In genomic region chr13:63463782-63464610, GRCh38 we compare ENCODE assay signal across 15 cellular contexts.
DNase-seq lines count a peak whose midpoint lies in the region; ATAC-seq and TF ChIP-seq lines count a peak whose summit lies in the region.
"Had no signal": no experiment of that assay in that cellular context is flagged by ENCODE, and none has a peak within 500 bp of the region (broad histone marks: within the 10 kb centered on the region; RNA-seq: fewer than 3 reads in every experiment).

No MANE protein-coding gene starts in this region.

- CTCF ChIA-PET in MCF 10A (lab: Yijun Ruan, JAX) = no interaction called here

- ATAC-seq in HG02870 (IDR thresholded peaks at IDR 0.05; ENCODE audit: unreplicated experiment) = peak; percentile 90
- peak; percentile 81 for ATAC-seq in HG03575 (IDR thresholded peaks at IDR 0.05; ENCODE audit: extremely low read depth, insufficient number of reproducible peaks, low FRiP score, unreplicated experiment)
- no peak for ATAC-seq in T-helper 17 cell

- TF ChIP-seq POLR2A in breast epithelium (IDR thresholded peaks at IDR 0.05) (no peak), testis (IDR thresholded peaks at IDR 0.05) (no peak)

- DNase-seq in MCF 10A (ENCODE audit: unreplicated experiment) = peak; percentile 14
- no peak for DNase-seq in breast epithelium (ENCODE audit: low spot score in 2 of 2)
- DNase-seq in T-helper 17 cell = no peak
- no peak for DNase-seq in testis
- no peak for DNase-seq in T-helper 9 cell
- no peak for DNase-seq in ACHN
- DNase-seq: activated CD4-positive, alpha-beta T cell treated with anti-CD3 and anti-CD28 coated beads, Interleukin-2, amount 10 ng/mL, durations not matched to agents 24 days and 14 days; activated effector memory CD4-positive, alpha-beta T cell treated with Interleukin-2 at 50 U/mL for 16 hours; DMS 273 treated with DMSO at 0.1 percent for 48 hours; MM.1S; NCI-H526; stimulated activated CD4-positive, alpha-beta T cell treated with anti-CD3 and anti-CD28 coated beads, Interleukin-4, amount 100 ng/mL, for 4 hours had no signal

- no peak overlapping the region for H3K4me3 ChIP-seq in breast epithelium
- H3K4me3 ChIP-seq in testis = no peak overlapping the region
- H3K4me3 ChIP-seq: cardiac muscle cell had no signal

- H3K4me3 Mint-ChIP-seq in MCF 10A (ENCODE audit: unreplicated experiment) (no peak overlapping the region), T-helper 17 cell (no peak overlapping the region)
- H3K4me3 Mint-ChIP-seq: activated CD4-positive, alpha-beta T cell treated with anti-CD3 and anti-CD28 coated beads, Interleukin-2, amount 10 ng/mL, durations not matched to agents 24 days and 14 days had no signal

- TF ChIP-seq CTCF in MCF 10A (IDR thresholded peaks at IDR 0.05; ENCODE audit: unreplicated experiment) (no peak), breast epithelium (IDR thresholded peaks at IDR 0.05) (no peak), testis (IDR thresholded peaks at IDR 0.05) (no peak)

- H3K9me3 Mint-ChIP-seq in MCF 10A (ENCODE audit: unreplicated experiment) = no peaks in the 10 kb centered on the region
- H3K9me3 Mint-ChIP-seq: activated CD4-positive, alpha-beta T cell treated with anti-CD3 and anti-CD28 coated beads, Interleukin-2, amount 10 ng/mL, durations not matched to agents 24 days and 14 days had no signal

- WGBS in testis, 2 donors = 100% methylated on average over 1 of the region's 1 CpG; no CpG with 5 or more reads in 1 of the 2 donors

- H3K27me3 ChIP-seq in breast epithelium (no peaks in the 10 kb centered on the region), testis (no peaks in the 10 kb centered on the region)
- H3K27me3 ChIP-seq: cardiac muscle cell had no signal

- no peaks in the 10 kb centered on the region for H3K27me3 Mint-ChIP-seq in MCF 10A (ENCODE audit: insufficient read depth, unreplicated experiment)
- no peaks in the 10 kb centered on the region for H3K27me3 Mint-ChIP-seq in T-helper 17 cell
- H3K27me3 Mint-ChIP-seq: activated CD4-positive, alpha-beta T cell treated with anti-CD3 and anti-CD28 coated beads, Interleukin-2, amount 10 ng/mL, durations not matched to agents 24 days and 14 days had no signal

- POLR2A ChIA-PET in MCF 10A (lab: Yijun Ruan, JAX) = interaction anchor here (0.6 to 1.0 kb wide), 2 partner anchors 27 to 310 kb away, joined by 3 to 4 read pairs; no protein-coding TSS in a partner anchor

- H3K4me1 Mint-ChIP-seq in MCF 10A (ENCODE audit: insufficient read depth, unreplicated experiment) (no peaks in the 10 kb centered on the region), T-helper 17 cell (no peaks in the 10 kb centered on the region)
- H3K4me1 Mint-ChIP-seq: activated CD4-positive, alpha-beta T cell treated with anti-CD3 and anti-CD28 coated beads, Interleukin-2, amount 10 ng/mL, durations not matched to agents 24 days and 14 days had no signal

- H3K9me3 ChIP-seq in breast epithelium (peaks cover 5 to 10% of the 10 kb centered on the region in 2 donors), T-helper 17 cell (ENCODE audit: control insufficient read depth, low read length, poor library complexity, severe bottlenecking) (peaks cover under 1% of the 10 kb centered on the region), testis (no peaks in the 10 kb centered on the region)

- in situ Hi-C loops in ACHN (cut with HindIII; ENCODE audit: low pct_ligation_motif_present, low pct_unique_long_range_greater_than_20kb, low sequenced_read_pairs) = no loop called here

- intact Hi-C loops in MCF 10A (cut with micrococcal nuclease) (no loop called here), breast epithelium (cut with DNase I; ENCODE audit: low total_unique reads) (no loop called here), testis (cut with DNase I; ENCODE audit: low total_unique reads) (no loop called here)

- BruUV-seq in MCF 10A (replicated peaks; lab: Mats Ljungman, UMichigan) = no TSS peak

- no peaks in the 10 kb centered on the region for H3K4me1 ChIP-seq in breast epithelium
- no peaks in the 10 kb centered on the region for H3K4me1 ChIP-seq in testis

- no peaks in the 10 kb centered on the region for H3K36me3 ChIP-seq in breast epithelium
- H3K36me3 ChIP-seq in testis (ENCODE audit: low read depth, missing control alignments) = no peaks in the 10 kb centered on the region
- H3K36me3 ChIP-seq: cardiac muscle cell had no signal

- H3K27ac ChIP-seq in breast epithelium (no peak overlapping the region), testis (no peak overlapping the region)
- H3K27ac ChIP-seq: cardiac muscle cell had no signal

- H3K36me3 Mint-ChIP-seq in MCF 10A (ENCODE audit: insufficient read depth, unreplicated experiment) = no peaks in the 10 kb centered on the region
- no peaks in the 10 kb centered on the region for H3K36me3 Mint-ChIP-seq in T-helper 17 cell (ENCODE audit: low read depth)

- H3K27ac Mint-ChIP-seq in MCF 10A (ENCODE audit: low read depth, unreplicated experiment) (no peak overlapping the region), T-helper 17 cell (no peak overlapping the region)
- H3K27ac Mint-ChIP-seq: activated CD4-positive, alpha-beta T cell treated with anti-CD3 and anti-CD28 coated beads, Interleukin-2, amount 10 ng/mL, durations not matched to agents 24 days and 14 days had no signal
